8 cellular contexts compared by ENCODE assay signal in genomic region chr20:53583660-53584549, GRCh38. TPM values are rescaled to one million over a fixed set of nuclear protein-coding genes. Genes with fewer than 3 reads are reported as not detected.
A peak's percentile ranks its signal among the peaks of the same experiment; 100 is the strongest.
DNase-seq lines count a peak whose midpoint lies in the region; ATAC-seq, FAIRE-seq and TF ChIP-seq lines count a peak whose summit lies in the region.
"Not testable (repeated sequence)": the region's sequence is repeated elsewhere in the genome, so short reads cannot be mapped to it uniquely, and the experiment has no call there.

No MANE protein-coding gene starts in this region.

- peaks cover 78% of the 10 kb centered on the region for H3K4me1 Mint-ChIP-seq in GM23338
- peaks cover 68% of the 10 kb centered on the region for H3K4me1 Mint-ChIP-seq in activated CD8-positive, alpha-beta T cell treated with anti-CD3 and anti-CD28 coated beads for 36 hours (ENCODE audit: low read depth)
- peaks cover 57% of the 10 kb centered on the region for H3K4me1 Mint-ChIP-seq in mesothelial cell of epicardium

- RAD21 ChIA-PET in GM12878 (lab: Charles Lee; ENCODE audit: unreplicated experiment), result interaction anchor here (1.2 to 2.6 kb wide), 9 partner anchors 8 to 352 kb away, joined by 3 to 9 read pairs (median 6); no protein-coding TSS in a partner anchor

- not testable (repeated sequence) for TF ChIP-seq POLR2A in GM12878 (IDR thresholded peaks at IDR 0.05; ENCODE audit: low read depth, low read length); spleen (IDR thresholded peaks at IDR 0.05)

- peaks cover 13% of the 10 kb centered on the region; the same call in 1 of the 2 replicates for H3F3A ChIP-seq in GM23338 (replicated peaks; ENCODE audit: low read depth)

- not testable (repeated sequence) for H3K9me3 Mint-ChIP-seq in GM23338; activated CD8-positive, alpha-beta T cell treated with anti-CD3 and anti-CD28 coated beads for 36 hours; mesothelial cell of epicardium

- not testable (repeated sequence) for H2AFZ ChIP-seq in GM23338; OCI-LY7 (ENCODE audit: low read length); GM12878 (ENCODE audit: control insufficient read depth, low read depth, low read length); fibroblast of lung (ENCODE audit: low read length)

- H4K20me1 ChIP-seq in GM23338 (replicated peaks; ENCODE audit: insufficient read depth), result peaks cover 20% of the 10 kb centered on the region; the same call in 1 of the 2 replicates
- H4K20me1 ChIP-seq in OCI-LY7 (ENCODE audit: insufficient read depth, low read length); GM12878 (ENCODE audit: control insufficient read depth, insufficient read depth); fibroblast of lung (ENCODE audit: control insufficient read depth, extremely low read depth, insufficient read depth, low read length): not testable (repeated sequence)

- H3K4me3 Mint-ChIP-seq in GM23338, mesothelial cell of epicardium: not testable (repeated sequence)
- H3K4me3 Mint-ChIP-seq in activated CD8-positive, alpha-beta T cell treated with anti-CD3 and anti-CD28 coated beads for 36 hours, result peak overlapping the region; percentile 90

- SMC1A ChIA-PET in GM12878 (lab: Charles Lee; ENCODE audit: uncharacterized antibody, unreplicated experiment), result interaction anchor here (1.1 to 2.6 kb wide), 12 partner anchors 39 to 358 kb away, joined by 3 to 12 read pairs (median 6); no protein-coding TSS in a partner anchor

- H3K27ac ChIP-seq in GM23338 (ENCODE audit: low read depth), result peak overlapping the region; percentile 92
- H3K27ac ChIP-seq in OCI-LY7 (ENCODE audit: low read depth, low read length, poor library complexity, severe bottlenecking), result peak overlapping the region; percentile 96
- peak overlapping the region; percentile 65 for H3K27ac ChIP-seq in GM12878 (ENCODE audit: control insufficient read depth, insufficient read depth)
- peak overlapping the region; percentile 27 for H3K27ac ChIP-seq in fibroblast of lung (ENCODE audit: insufficient read depth, low read length)
- H3K27ac ChIP-seq in spleen, result peak overlapping the region; percentile 27 to 100 (median 99)

- H3K27me3 Mint-ChIP-seq in GM23338 (ENCODE audit: insufficient read depth, low read depth, poor library complexity); activated CD8-positive, alpha-beta T cell treated with anti-CD3 and anti-CD28 coated beads for 36 hours; mesothelial cell of epicardium (ENCODE audit: low read depth): not testable (repeated sequence)

- in situ Hi-C loops in GM12878 (cut with MboI), result loop anchor here (10.0 kb wide), 1 partner anchor 261 kb away; no protein-coding TSS in a partner anchor

- peak; percentile 20 for ATAC-seq in GM23338
- ATAC-seq in activated CD8-positive, alpha-beta T cell treated with anti-CD3 and anti-CD28 coated beads for 36 hours; GM12878: not testable (repeated sequence)

- intact Hi-C loops in OCI-LY7 (cut with micrococcal nuclease; ENCODE audit: unreplicated experiment) (loop anchor here (5.0 kb wide), 1 partner anchor 168 kb away; no protein-coding TSS in a partner anchor), GM12878 (cut with micrococcal nuclease; ENCODE audit: unreplicated experiment) (loop anchor here (2.0 to 5.0 kb wide), 2 partner anchors 69 to 153 kb away; no protein-coding TSS in a partner anchor)
- intact Hi-C loops in activated CD8-positive, alpha-beta T cell treated with anti-CD3 and anti-CD28 coated beads for 36 hours (cut with micrococcal nuclease), result loop anchor here (5.0 kb wide), 1 partner anchor 123 kb away; no protein-coding TSS in a partner anchor
- intact Hi-C loops in spleen (cut with DNase I; ENCODE audit: low total_unique reads), result not testable (repeated sequence)

- H3K79me2 ChIP-seq in GM23338 (replicated peaks; ENCODE audit: insufficient read depth) (peaks cover 98% of the 10 kb centered on the region), OCI-LY7 (ENCODE audit: insufficient read depth, low read depth, low read length) (peaks cover 100% of the 10 kb centered on the region), GM12878 (ENCODE audit: control insufficient read depth, insufficient read depth, low read length) (peaks cover 96% of the 10 kb centered on the region), fibroblast of lung (ENCODE audit: control insufficient read depth, insufficient read depth, low read length) (peaks cover 85% of the 10 kb centered on the region)

- not testable (repeated sequence) for TF ChIP-seq RAD21 in GM12878 (IDR thresholded peaks at IDR 0.05; ENCODE audit: insufficient read depth, low read depth, low read length)

- CTCF ChIA-PET in OCI-LY7 (lab: Charles Lee; ENCODE audit: unreplicated experiment), result interaction anchor here (0.6 kb wide), 1 partner anchor 352 kb away, joined by 3 read pairs; no protein-coding TSS in a partner anchor
- CTCF ChIA-PET in activated CD8-positive, alpha-beta T cell treated with anti-CD3 and anti-CD28 coated beads for 36 hours (lab: Charles Lee), result interaction anchor here (1.0 to 2.4 kb wide), 3 partner anchors 59 to 356 kb away, joined by 4 to 15 read pairs (median 4); no protein-coding TSS in a partner anchor
- CTCF ChIA-PET in GM12878 (lab: Yijun Ruan, JAX), result interaction anchor here (0.8 to 1.8 kb wide), 4 partner anchors 124 to 356 kb away, joined by 3 to 5 read pairs (median 4); no protein-coding TSS in a partner anchor

- H3K36me3 ChIP-seq in GM23338 (ENCODE audit: insufficient read depth) (peaks cover 21% of the 10 kb centered on the region; the same call in 1 of the 2 replicates), OCI-LY7 (ENCODE audit: insufficient read depth, low read length) (peaks cover 41% of the 10 kb centered on the region), GM12878 (ENCODE audit: control insufficient read depth in 2 of 2, insufficient read depth in 2 of 2, low read length in 1 of 2) (peaks cover 12 to 20% of the 10 kb centered on the region in 2 experiments), fibroblast of lung (ENCODE audit: control insufficient read depth, insufficient read depth, low read length) (peaks cover 11% of the 10 kb centered on the region), spleen (peaks cover 0 to 33% (median 20%) of the 10 kb centered on the region in 6 donors)

- H3K4me3 ChIP-seq in GM23338 (peak overlapping the region; percentile 13; the same call in 1 of the 2 replicates), OCI-LY7 (ENCODE audit: low read depth, low read length, poor library complexity, severe bottlenecking) (peak overlapping the region; percentile 68), GM12878 (peak overlapping the region; percentile 79), spleen (peak overlapping the region in 1 of 8 donors; percentile 30)
- not testable (repeated sequence) for H3K4me3 ChIP-seq in fibroblast of lung (replicated peaks in 1 of 4; ENCODE audit: control extremely low read depth in 1 of 4, insufficient read depth in 1 of 4, low read depth in 3 of 4, low read length in 4 of 4)

- not testable (repeated sequence) for H3K9me2 ChIP-seq in GM23338 (ENCODE audit: insufficient read depth); OCI-LY7 (ENCODE audit: insufficient read depth, low read length)

- not testable (repeated sequence) for TF ChIP-seq EP300 in GM12878 (IDR thresholded peaks at IDR 0.05; ENCODE audit: borderline replicate concordance in 1 of 2, control insufficient read depth in 1 of 2, low read depth in 2 of 2, low read length in 2 of 2)

- not testable (repeated sequence) for DNase-seq in GM23338 (ENCODE audit: low spot score); OCI-LY7 (ENCODE audit: low spot score); activated CD8-positive, alpha-beta T cell treated with anti-CD3 and anti-CD28 coated beads for 36 hours; GM12878 (ENCODE audit: low read depth, low spot score); fibroblast of lung (ENCODE audit: low read depth in 2 of 2); spleen
- DNase-seq in mesothelial cell of epicardium (ENCODE audit: low spot score in 2 of 2, unreplicated experiment in 2 of 2), result peak in 1 of 2 experiments; percentile 16

- H3K4me2 ChIP-seq in GM23338, result peak overlapping the region; percentile 37
- H3K4me2 ChIP-seq in OCI-LY7 (ENCODE audit: low read length), result peak overlapping the region; percentile 86
- peak overlapping the region; percentile 51 for H3K4me2 ChIP-seq in GM12878 (ENCODE audit: control insufficient read depth, insufficient read depth)
- H3K4me2 ChIP-seq in fibroblast of lung (ENCODE audit: extremely low read depth, insufficient read depth, low read length), result peak overlapping the region; percentile 18

- not testable (repeated sequence) for BruUV-seq in OCI-LY7 (replicated peaks; lab: Mats Ljungman, UMichigan); GM12878 (replicated peaks; lab: Mats Ljungman, UMichigan)

- POLR2A ChIA-PET in OCI-LY7 (lab: Charles Lee) (interaction anchor here (0.6 to 2.2 kb wide), 8 partner anchors 10 to 583 kb away, joined by 3 to 9 read pairs (median 4); partner anchors contain the start of gene ZNF217), GM12878 (lab: Charles Lee) (interaction anchor here (1.0 to 2.0 kb wide), 2 partner anchors 8 to 59 kb away, joined by 4 to 9 read pairs; no protein-coding TSS in a partner anchor)
- POLR2A ChIA-PET in activated CD8-positive, alpha-beta T cell treated with anti-CD3 and anti-CD28 coated beads for 36 hours (lab: Charles Lee), result interaction anchor here (1.0 to 3.3 kb wide), 5 partner anchors 10 to 256 kb away, joined by 4 to 14 read pairs (median 5); partner anchors contain the start of gene ZNF217

- H3K9ac ChIP-seq in GM12878 (ENCODE audit: control insufficient read depth, insufficient read depth, low read length), result peak overlapping the region; percentile 64
- not testable (repeated sequence) for H3K9ac ChIP-seq in fibroblast of lung (ENCODE audit: insufficient read depth, low read length)

- H3K27me3 ChIP-seq in GM23338 (ENCODE audit: insufficient read depth); GM12878 (replicated peaks in 1 of 2; ENCODE audit: control insufficient read depth in 2 of 2, insufficient read depth in 2 of 2, low read length in 1 of 2); fibroblast of lung (ENCODE audit: control insufficient read depth, insufficient read depth, low read length); spleen (replicated peaks in 1 of 7): not testable (repeated sequence)

- FAIRE-seq in A204.1 (lab: Jason Lieb, UNC), result peak; percentile 95
- not testable (repeated sequence) for FAIRE-seq in GM12878 (lab: Jason Lieb, UNC)

- H3K27ac Mint-ChIP-seq in GM23338 (peak overlapping the region; percentile 91), mesothelial cell of epicardium (peak overlapping the region; percentile 53)
- H3K27ac Mint-ChIP-seq in activated CD8-positive, alpha-beta T cell treated with anti-CD3 and anti-CD28 coated beads for 36 hours, result peak overlapping the region; percentile 94

- not testable (repeated sequence) for TF ChIP-seq CTCF in GM23338 (conservative IDR thresholded peaks at IDR 0.05; ENCODE audit: low read depth in 2 of 2); OCI-LY7 (conservative IDR thresholded peaks at IDR 0.05; ENCODE audit: low read length); activated CD8-positive, alpha-beta T cell treated with anti-CD3 and anti-CD28 coated beads for 36 hours (IDR thresholded peaks at IDR 0.05); GM12878 (IDR thresholded peaks at IDR 0.05 in 2 of 3, conservative IDR thresholded peaks at IDR 0.05 in 1 of 3; ENCODE audit: control insufficient read depth in 2 of 3, extremely low read depth in 1 of 3, insufficient read depth in 1 of 3, low read depth in 3 of 3, low read length in 3 of 3); fibroblast of lung (conservative IDR thresholded peaks at IDR 0.05 in 1 of 2, IDR thresholded peaks at IDR 0.05 in 1 of 2; ENCODE audit: low read depth in 1 of 2, low read length in 2 of 2); mesothelial cell of epicardium (IDR thresholded peaks at IDR 0.05; ENCODE audit: unreplicated experiment); spleen (IDR thresholded peaks at IDR 0.05 in 8 of 11, conservative IDR thresholded peaks at IDR 0.05 in 3 of 11)

- H3K36me3 Mint-ChIP-seq in GM23338 (ENCODE audit: low read depth) (peaks cover 32% of the 10 kb centered on the region), mesothelial cell of epicardium (peaks cover 15% of the 10 kb centered on the region)
- peaks cover 49% of the 10 kb centered on the region for H3K36me3 Mint-ChIP-seq in activated CD8-positive, alpha-beta T cell treated with anti-CD3 and anti-CD28 coated beads for 36 hours (ENCODE audit: low read depth)

- WGBS in GM12878 (ENCODE audit: insufficient coverage, insufficient replicate concordance, low lambda C conversion rate, missing lambda C conversion rate), result 13% methylated on average over 3 of the region's 3 CpGs
- 30 to 37% (median 32%) methylated on average over 3 of the region's 3 CpGs for WGBS in spleen, 5 donors

- not testable (repeated sequence) for H3K9me3 ChIP-seq in OCI-LY7 (ENCODE audit: low read length); GM12878 (replicated peaks; ENCODE audit: control insufficient read depth, insufficient read depth, low read length); fibroblast of lung (ENCODE audit: control insufficient read depth, insufficient read depth, low read depth, low read length); spleen

- H3K4me1 ChIP-seq in GM23338 (ENCODE audit: insufficient read depth), result peaks cover 73% of the 10 kb centered on the region
- peaks cover 94% of the 10 kb centered on the region for H3K4me1 ChIP-seq in OCI-LY7 (ENCODE audit: insufficient read depth, low read length, poor library complexity, severe bottlenecking)
- not testable (repeated sequence) for H3K4me1 ChIP-seq in GM12878 (ENCODE audit: control insufficient read depth, insufficient read depth, low read length)
- H3K4me1 ChIP-seq in fibroblast of lung (ENCODE audit: control insufficient read depth, extremely low read depth, insufficient read depth, low read length), result peaks cover 26% of the 10 kb centered on the region
- H3K4me1 ChIP-seq in spleen, result peaks cover 69 to 98% (median 91%) of the 10 kb centered on the region in 6 donors

RNA-seq across cellular contexts. Expression of gene ZNF217, which starts 9.7 kb away (rescaled TPM):
- 76.7 and 78.0 TPM in 2 replicates for total RNA-seq in GM23338 (2014; rRNA removed; shearing (Covaris generic))
- 30.8 and 32.8 TPM in 2 replicates for polyA plus RNA-seq in GM23338 (2016; fragmentation: Nextera tagmentation; extraction: Ambion mirVana)
- total RNA-seq in OCI-LY7 (2014; rRNA removed; shearing (Covaris generic)), result 35.1 and 39.7 TPM in 2 replicates
- total RNA-seq in OCI-LY7 (2022), result 68.4 and 77.0 TPM in 2 replicates
- 10 to 100 TPM; 51.3 to 51.8 TPM for total RNA-seq in activated CD8-positive, alpha-beta T cell treated with anti-CD3 and anti-CD28 coated beads for 36 hours
- 213 and 215 TPM in 2 replicates for total RNA-seq in GM12878 (2013; cell fraction: nucleolus; rRNA removed)
- total RNA-seq in GM12878 (2014; rRNA removed), result 40.8 and 45.6 TPM in 2 replicates
- 40.2 and 40.5 TPM in 2 replicates for total RNA-seq in GM12878 (2014; rRNA removed; fragmentation: Illumina TruSeq; extraction: Trizol)
- total RNA-seq in GM12878 (2021), result 76.6 and 81.3 TPM in 2 replicates
- polyA plus RNA-seq in GM12878 (2011; ENCODE audit: low read depth), result 20.6 TPM
- polyA plus RNA-seq in GM12878 (2011; rRNA removed), result 48.1 and 54.3 TPM in 2 replicates
- polyA plus RNA-seq in GM12878 (2011; cell fraction: cytosol; rRNA removed), result 37.7 and 55.2 TPM in 2 replicates
- polyA plus RNA-seq in GM12878 (2011; cell fraction: nucleus; rRNA removed), result 47.8 and 55.7 TPM in 2 replicates
- polyA plus RNA-seq in GM12878 (2012), result 25.9 and 54.1 TPM in 2 replicates
- 54.8 and 62.7 TPM in 2 replicates for polyA plus RNA-seq in GM12878 (2014; fragmentation: Illumina TruSeq; extraction: Trizol)
- polyA plus RNA-seq in GM12878 (2014; fragmentation: Nextera tagmentation; extraction: Ambion mirVana), result 10 to 100 TPM in 1 of 2 experiments, 1 to 10 TPM in 1; 8.5 to 12.4 TPM
- polyA plus RNA-seq in GM12878 (2014; rRNA removed), result 40.4 and 43.2 TPM in 2 replicates
- polyA plus RNA-seq in GM12878 (2016; fragmentation: Nextera tagmentation; extraction: Ambion mirVana), result 10 to 100 TPM; 14.0 to 16.9 TPM
- 87.0 and 96.8 TPM in 2 replicates for polyA minus RNA-seq in GM12878 (2011; rRNA and poly(A)+ RNA removed)
- 42.6 and 44.9 TPM in 2 replicates for polyA minus RNA-seq in GM12878 (2011; cell fraction: cytosol; rRNA and poly(A)+ RNA removed)
- polyA minus RNA-seq in GM12878 (2011; cell fraction: nucleus; rRNA and poly(A)+ RNA removed), result 40.7 and 55.8 TPM in 2 replicates
- 13.4 and 22.0 TPM in 2 replicates for total RNA-seq in fibroblast of lung
- 12.1 and 14.5 TPM in 2 replicates for polyA plus RNA-seq in fibroblast of lung
- polyA plus RNA-seq in fibroblast of lung (2012), result 11.2 and 15.3 TPM in 2 replicates
- polyA minus RNA-seq in fibroblast of lung (ENCODE audit: low replicate concordance), result 17.7 and 23.5 TPM in 2 replicates
- 38.1 to 39.5 TPM (median 38.8 TPM) in 3 replicates for total RNA-seq in mesothelial cell of epicardium
- 10 to 100 TPM; 58.7 to 90.1 (median 87.5) TPM for total RNA-seq in spleen
- 10 to 100 TPM; 15.1 to 20.4 (median 15.3) TPM for polyA plus RNA-seq in spleen

Comparison
In these comparisons a context has a peak if more than half of its experiments do, and no peak if none do; other contexts are left out.
1. H3K27ac ChIP-seq: peak in every context shown above with its lines; median percentile 99 in spleen; 96 in OCI-LY7; 92 in GM23338; 65 in GM12878; 27 in fibroblast of lung.
2. H3K4me2 ChIP-seq: peak in every context shown above with its lines; median percentile 86 in OCI-LY7; 51 in GM12878; 37 in GM23338; 18 in fibroblast of lung.